8 cellular contexts compared by ENCODE assay signal in genomic region chr10:13890617-13891541, GRCh38.
DNase-seq lines count a peak whose midpoint lies in the region; ATAC-seq and TF ChIP-seq lines count a peak whose summit lies in the region.

No MANE protein-coding gene starts in this region.

- H3K27me3 ChIP-seq in right cardiac atrium (ENCODE audit: control insufficient read depth, insufficient read depth) = no peaks in the 10 kb centered on the region

- TF ChIP-seq POLR2A in GM18505 (IDR thresholded peaks at IDR 0.05; ENCODE audit: borderline replicate concordance, extremely low read depth, insufficient read depth, insufficient read length) = no peak

- no peaks in the 10 kb centered on the region for H3K9me3 ChIP-seq in right cardiac atrium (ENCODE audit: control insufficient read depth, low read length)

- no peak for DNase-seq in activated CD4-positive, alpha-beta T cell treated with anti-CD3 and anti-CD28 coated beads, Interleukin-2, amount 10 ng/mL, durations not matched to agents 7 days and 5 days
- no peak for DNase-seq in activated CD4-positive, alpha-beta T cell treated with anti-CD3 and anti-CD28 coated beads for 4 hours
- DNase-seq in right cardiac atrium = peak in 2 of 3 donors; percentile 62 to 76
- DNase-seq in retina = peak; percentile 81

- H3K27ac ChIP-seq in right cardiac atrium (ENCODE audit: low read length) = peak overlapping the region; percentile 90

- H3K4me3 Mint-ChIP-seq in activated CD4-positive, alpha-beta T cell treated with anti-CD3 and anti-CD28 coated beads, Interleukin-2, amount 10 ng/mL, durations not matched to agents 7 days and 5 days = peak overlapping the region; percentile 23
- peak overlapping the region; percentile 75 for H3K4me3 Mint-ChIP-seq in activated naive CD8-positive, alpha-beta T cell

- H3K36me3 Mint-ChIP-seq in activated CD4-positive, alpha-beta T cell treated with anti-CD3 and anti-CD28 coated beads, Interleukin-2, amount 10 ng/mL, durations not matched to agents 7 days and 5 days (ENCODE audit: low read depth) = no peaks in the 10 kb centered on the region
- H3K36me3 Mint-ChIP-seq in activated naive CD8-positive, alpha-beta T cell = peaks cover 4% of the 10 kb centered on the region

- H3K9me3 Mint-ChIP-seq in activated CD4-positive, alpha-beta T cell treated with anti-CD3 and anti-CD28 coated beads, Interleukin-2, amount 10 ng/mL, durations not matched to agents 7 days and 5 days = no peaks in the 10 kb centered on the region
- no peaks in the 10 kb centered on the region for H3K9me3 Mint-ChIP-seq in activated naive CD8-positive, alpha-beta T cell (ENCODE audit: low read depth)

- intact Hi-C loops in right cardiac atrium (cut with DNase I) = loop anchor here in 1 of 4 donors (5.0 kb wide), 2 partner anchors 54 to 104 kb away; no protein-coding TSS in a partner anchor

- peaks cover 19% of the 10 kb centered on the region for H3K4me1 ChIP-seq in right cardiac atrium (ENCODE audit: control insufficient read depth, insufficient read depth, low read length)

- peak overlapping the region; percentile 99 for H3K4me3 ChIP-seq in right cardiac atrium (ENCODE audit: low read length)

- 4% methylated on average over 41 of the region's 41 CpGs for WGBS in right cardiac atrium

- POLR2A ChIA-PET in activated CD4-positive, alpha-beta T cell treated with anti-CD3 and anti-CD28 coated beads, Interleukin-2, amount 10 ng/mL, durations not matched to agents 7 days and 5 days (lab: Charles Lee) = no interaction called here

- peak; percentile 49 to 58 for ATAC-seq in right cardiac atrium
- ATAC-seq in GM18505 (IDR thresholded peaks at IDR 0.05; ENCODE audit: unreplicated experiment) = no peak
- no peak for ATAC-seq in GM18907 (IDR thresholded peaks at IDR 0.05; ENCODE audit: unreplicated experiment)
- no peak for ATAC-seq in GM19351 (IDR thresholded peaks at IDR 0.05; ENCODE audit: unreplicated experiment)

- H3K27ac Mint-ChIP-seq in activated CD4-positive, alpha-beta T cell treated with anti-CD3 and anti-CD28 coated beads, Interleukin-2, amount 10 ng/mL, durations not matched to agents 7 days and 5 days = no peak overlapping the region
- no peak overlapping the region for H3K27ac Mint-ChIP-seq in activated naive CD8-positive, alpha-beta T cell

- CTCF ChIA-PET in activated CD4-positive, alpha-beta T cell treated with anti-CD3 and anti-CD28 coated beads, Interleukin-2, amount 10 ng/mL, durations not matched to agents 7 days and 5 days (lab: Charles Lee) = no interaction called here

- peaks cover 71% of the 10 kb centered on the region for H3K27me3 Mint-ChIP-seq in activated CD4-positive, alpha-beta T cell treated with anti-CD3 and anti-CD28 coated beads, Interleukin-2, amount 10 ng/mL, durations not matched to agents 7 days and 5 days
- H3K27me3 Mint-ChIP-seq in activated naive CD8-positive, alpha-beta T cell = peaks cover 39% of the 10 kb centered on the region

- peaks cover 11% of the 10 kb centered on the region for H3K4me1 Mint-ChIP-seq in activated CD4-positive, alpha-beta T cell treated with anti-CD3 and anti-CD28 coated beads, Interleukin-2, amount 10 ng/mL, durations not matched to agents 7 days and 5 days
- H3K4me1 Mint-ChIP-seq in activated naive CD8-positive, alpha-beta T cell (ENCODE audit: low read depth) = peaks cover 17% of the 10 kb centered on the region

Comparison
In these comparisons a context has a peak if more than half of its experiments do, and no peak if none do; other contexts are left out.
1. DNase-seq: peak in right cardiac atrium (2 of 3) and retina (single experiment); none in activated CD4-positive, alpha-beta T cell treated with anti-CD3 and anti-CD28 coated beads, Interleukin-2, amount 10 ng/mL, durations not matched to agents 7 days and 5 days (single experiment) and activated CD4-positive, alpha-beta T cell treated with anti-CD3 and anti-CD28 coated beads for 4 hours (0 of 2).
2. ATAC-seq: peak in right cardiac atrium (2 of 2); none in GM18505 (single experiment), GM18907 (single experiment) and GM19351 (single experiment).